In genomic region chr2:129314120-129314519, GRCh38 we compare ENCODE assay signal across 11 cellular contexts.
"Had no signal": no experiment of that assay in that cellular context is flagged by ENCODE, and none has a peak within 500 bp of the region (broad histone marks: within the 10 kb centered on the region; RNA-seq: fewer than 3 reads in every experiment).

No MANE protein-coding gene starts in this region.

- H2AFZ ChIP-seq: GM23248, GM23338 had no signal

- H3K27ac Mint-ChIP-seq: GM23338, H9, HFFc6 had no signal

- H3K4me1 ChIP-seq: HAP-1 had no signal

- H3K4me1 Mint-ChIP-seq: GM23338 had no signal

- H3K4me3 ChIP-seq: GM23248, GM23338, HAP-1 had no signal

- FAIRE-seq: H1, H54 had no signal

- H3K27ac ChIP-seq: GM23248 had no signal

- DNase-seq: GM23248, GOT3, H7, H9, HCEC 1CT, HFFc6 had no signal

- ATAC-seq: HCT116 had no signal

- H3K9me3 Mint-ChIP-seq: H9 had no signal

- H3K9ac ChIP-seq: GM23248 had no signal

- H3K36me3 ChIP-seq: HAP-1 had no signal

- H3K9me3 ChIP-seq: HAP-1 had no signal

- H3K4me3 Mint-ChIP-seq: GM23338, H9, HFFc6 had no signal

- H3K4me2 ChIP-seq: GM23338 had no signal
